ENCODE assay signal across 8 cellular contexts in genomic region chr6:111711476-111711875, GRCh38.
A peak's percentile ranks its signal among the peaks of the same experiment; 100 is the strongest.
DNase-seq lines count a peak whose midpoint lies in the region; ATAC-seq and TF ChIP-seq lines count a peak whose summit lies in the region.

No MANE protein-coding gene starts in this region.

- H3F3A ChIP-seq in PC-9 (ENCODE audit: insufficient read depth, low read depth) = no peaks in the 10 kb centered on the region; the same call in 1 of the 2 replicates

- POLR2A ChIA-PET in PC-9 (lab: Charles Lee; ENCODE audit: unreplicated experiment) = no interaction called here

- DNase-seq in NCI-H774 (lab: John Stamatoyannopoulos, UW) (peak; percentile 85), globus pallidus (ENCODE audit: low spot score) (peak; percentile 84), retina (peak; percentile 77), PC-9 (no peak), kidney glomerular epithelial cell (lab: John Stamatoyannopoulos, UW) (no peak)

- no peak overlapping the region for H2AFZ ChIP-seq in PC-9

- H3K79me2 ChIP-seq in PC-9 (ENCODE audit: low read depth) = no peaks in the 10 kb centered on the region

- no peak overlapping the region for H3K4me3 ChIP-seq in PC-9

- no peaks in the 10 kb centered on the region for H3K27me3 Mint-ChIP-seq in IgD-negative memory B cell

- H3K27me3 ChIP-seq in PC-9 (ENCODE audit: insufficient read depth, low read depth) = no peaks in the 10 kb centered on the region

- TF ChIP-seq CTCF in PC-9 (conservative IDR thresholded peaks at IDR 0.05) = no peak

- H3K36me3 ChIP-seq in PC-9 (ENCODE audit: low read depth) = no peaks in the 10 kb centered on the region

- H3K4me1 ChIP-seq in PC-9 (replicated peaks; ENCODE audit: insufficient read depth) = 0 out of 2 replicates have a peak, but pooled peaks cover 5% of the 10 kb centered on the region

- no TSS peak for BruUV-seq in PC-9 (replicated peaks; lab: Mats Ljungman, UMichigan)

- H3K36me3 Mint-ChIP-seq in IgD-negative memory B cell = no peaks in the 10 kb centered on the region

- intact Hi-C loops in PC-9 (cut with micrococcal nuclease; ENCODE audit: unreplicated experiment) = loop anchor here (2.0 to 5.0 kb wide), 2 partner anchors 86 to 161 kb away; partner anchors contain the start of gene FYN

- H3K9me3 ChIP-seq in PC-9 (ENCODE audit: insufficient read depth, low read depth) = no peaks in the 10 kb centered on the region

- no peaks in the 10 kb centered on the region for H3K9me3 Mint-ChIP-seq in IgD-negative memory B cell

- H3K4me1 Mint-ChIP-seq in IgD-negative memory B cell = peaks cover 2 to 7% (median 5%) of the 10 kb centered on the region in 3 donors

- no peak overlapping the region for H3K27ac ChIP-seq in PC-9

- H3K4me2 ChIP-seq in PC-9 = no peak overlapping the region

- CTCF ChIA-PET in PC-9 (lab: Charles Lee) = no interaction called here

- no peaks in the 10 kb centered on the region for H4K20me1 ChIP-seq in PC-9 (ENCODE audit: insufficient read depth)

- peak overlapping the region in 2 of 3 donors; percentile 2 to 92 for H3K27ac Mint-ChIP-seq in IgD-negative memory B cell

- no peak overlapping the region for H3K4me3 Mint-ChIP-seq in IgD-negative memory B cell

- no peak for ATAC-seq in HG03565 (IDR thresholded peaks at IDR 0.05; ENCODE audit: unreplicated experiment)
- ATAC-seq in GM21529 (IDR thresholded peaks at IDR 0.05; ENCODE audit: unreplicated experiment) = no peak

- no peaks in the 10 kb centered on the region for H3K9me2 ChIP-seq in PC-9 (ENCODE audit: insufficient read depth)

Comparison
In these comparisons a context has a peak if more than half of its experiments do, and no peak if none do; other contexts are left out.
1. DNase-seq: peak in NCI-H774 (single experiment), globus pallidus (single experiment) and retina (single experiment); none in PC-9 (0 of 2) and kidney glomerular epithelial cell (single experiment).